ENCODE assay signal across 1 cellular context in genomic region chr6:139047677-139048076, GRCh38.
TF ChIP-seq lines count a peak whose summit lies in the region.

No MANE protein-coding gene starts in this region.

TF ChIP-seq in HepG2, 621 proteins besides CTCF, POLR2A, EP300 and RAD21:
- TF ChIP-seq RELA (CRISPR knock-in tag; IDR thresholded peaks at IDR 0.05) (no peak), MAFK (conservative IDR thresholded peaks at IDR 0.05 in 1 of 2, IDR thresholded peaks at IDR 0.05 in 1 of 2; ENCODE audit: low read length in 2 of 2) (peak; percentile 86 to 92), BRCA1 (CRISPR knock-in tag; IDR thresholded peaks at IDR 0.05) (no peak), KLF15 (CRISPR knock-in tag; IDR thresholded peaks at IDR 0.05; ENCODE audit: borderline replicate concordance) (no peak), MYPOP (CRISPR knock-in tag; IDR thresholded peaks at IDR 0.05) (no peak), FOXO1 (CRISPR knock-in tag; IDR thresholded peaks at IDR 0.05) (no peak), ZNF737 (CRISPR knock-in tag; IDR thresholded peaks at IDR 0.05; ENCODE audit: borderline replicate concordance) (no peak), DR1 (CRISPR knock-in tag; IDR thresholded peaks at IDR 0.05) (no peak), ZNF616 (CRISPR knock-in tag; IDR thresholded peaks at IDR 0.05; ENCODE audit: low read depth) (no peak), MAFF (IDR thresholded peaks at IDR 0.05; ENCODE audit: low read depth, low read length) (peak; percentile 87), AFF4 (CRISPR knock-in tag; IDR thresholded peaks at IDR 0.05) (no peak), ZFP37 (CRISPR knock-in tag; IDR thresholded peaks at IDR 0.05; ENCODE audit: borderline replicate concordance) (no peak), TEAD3 (CRISPR knock-in tag; optimal IDR thresholded peaks at IDR 0.05; ENCODE audit: borderline replicate concordance) (no peak), DNMT3B (CRISPR knock-in tag; conservative IDR thresholded peaks at IDR 0.05) (no peak), ZBTB25 (CRISPR knock-in tag; IDR thresholded peaks at IDR 0.05) (no peak)
TF ChIP-seq in HepG2: peak in this region for 2.
